Comparison of ENCODE assay signal across 28 cellular contexts in genomic region chr2:16331761-16332160, GRCh38.
"Had no signal": no experiment of that assay in that cellular context is flagged by ENCODE, and none has a peak within 500 bp of the region (broad histone marks: within the 10 kb centered on the region; RNA-seq: fewer than 3 reads in every experiment).

No MANE protein-coding gene starts in this region.

- H3K36me3 ChIP-seq: ascending aorta, breast epithelium had no signal

- H3K4me1 Mint-ChIP-seq: activated CD4-positive, alpha-beta memory T cell treated with anti-CD3 and anti-CD28 coated beads, Interleukin-2, amount 10 ng/mL, durations not matched to agents 7 days and 5 days; activated CD4-positive, alpha-beta T cell treated with anti-CD3 and anti-CD28 coated beads for 36 hours; activated CD4-positive, alpha-beta T cell treated with anti-CD3 and anti-CD28 coated beads, Interleukin-2, amount 10 ng/mL, durations not matched to agents 7 days and 5 days; activated naive CD4-positive, alpha-beta T cell treated with anti-CD3 and anti-CD28 coated beads, Interleukin-2, amount 10 ng/mL, durations not matched to agents 7 days and 5 days; activated naive CD8-positive, alpha-beta T cell treated with anti-CD3 and anti-CD28 coated beads, Interleukin-2, amount 10 ng/mL, durations not matched to agents 7 days and 5 days; central memory CD8-positive, alpha-beta T cell had no signal

- H3K4me3 ChIP-seq: ascending aorta, breast epithelium, coronary artery, dorsolateral prefrontal cortex had no signal

- H3K27me3 ChIP-seq: ascending aorta, breast epithelium had no signal

- H3K27me3 Mint-ChIP-seq: activated CD4-positive, alpha-beta memory T cell treated with anti-CD3 and anti-CD28 coated beads, Interleukin-2, amount 10 ng/mL, durations not matched to agents 7 days and 5 days; activated CD4-positive, alpha-beta T cell treated with anti-CD3 and anti-CD28 coated beads, Interleukin-2, amount 10 ng/mL, durations not matched to agents 7 days and 5 days; activated naive CD4-positive, alpha-beta T cell treated with anti-CD3 and anti-CD28 coated beads, Interleukin-2, amount 10 ng/mL, durations not matched to agents 7 days and 5 days; activated naive CD8-positive, alpha-beta T cell treated with anti-CD3 and anti-CD28 coated beads, Interleukin-2, amount 10 ng/mL, durations not matched to agents 7 days and 5 days; central memory CD8-positive, alpha-beta T cell; dendritic cell treated with granulocyte-macrophage colony-stimulating factor and Interleukin-4, amounts not matched to agents 40 ng/mL and 50 ng/mL, for 4 days had no signal

- ATAC-seq: activated CD4-positive, alpha-beta T cell treated with anti-CD3 and anti-CD28 coated beads for 36 hours; activated naive CD4-positive, alpha-beta T cell treated with anti-CD3 and anti-CD28 coated beads, Interleukin-2, amount 50 U/mL, for 72 hours; esophagus mucosa had no signal

- H3K9me3 ChIP-seq: ascending aorta, breast epithelium had no signal

- H3K4me1 ChIP-seq: ascending aorta, breast epithelium had no signal

- H3K36me3 Mint-ChIP-seq: activated naive CD4-positive, alpha-beta T cell treated with anti-CD3 and anti-CD28 coated beads, Interleukin-2, amount 10 ng/mL, durations not matched to agents 7 days and 5 days; activated naive CD4-positive, alpha-beta T cell treated with anti-CD3 and anti-CD28 coated beads, Interleukin-2, amount 50 U/mL, for 72 hours; activated naive CD8-positive, alpha-beta T cell treated with anti-CD3 and anti-CD28 coated beads, Interleukin-2, amount 10 ng/mL, durations not matched to agents 7 days and 5 days; brain had no signal

- DNase-seq: activated CD4-positive, alpha-beta memory T cell treated with anti-CD3 and anti-CD28 coated beads, Interleukin-2, amount 10 ng/mL, durations not matched to agents 7 days and 5 days; activated CD4-positive, alpha-beta T cell treated with anti-CD3 and anti-CD28 coated beads for 36 hours; activated CD4-positive, alpha-beta T cell treated with anti-CD3 and anti-CD28 coated beads, Interleukin-2, amount 10 ng/mL, durations not matched to agents 7 days and 5 days; activated CD4-positive, alpha-beta T cell treated with anti-CD3 and anti-CD28 coated beads, Interleukin-2, amount 50 U/mL, for 4 hours; activated CD4-positive, CD25-positive, alpha-beta regulatory T cell; activated CD4-positive, CD25-positive, alpha-beta regulatory T cell treated with anti-CD3 and anti-CD28 coated beads, Interleukin-2, amount 50 U/mL, for 72 hours; activated CD8-positive, alpha-beta memory T cell treated with anti-CD3 and anti-CD28 coated beads for 24 hours; activated gamma-delta T cell; activated naive CD4-positive, alpha-beta T cell; activated naive CD4-positive, alpha-beta T cell treated with anti-CD3 and anti-CD28 coated beads, Interleukin-2, amount 10 ng/mL, durations not matched to agents 7 days and 5 days; activated naive CD8-positive, alpha-beta T cell treated with anti-CD3 and anti-CD28 coated beads, Interleukin-2, amount 10 ng/mL, durations not matched to agents 7 days and 5 days; activated T-cell treated with anti-CD3 and anti-CD28 coated beads, Interleukin-2, amount 50 U/mL, for 1 hour; activated T-cell treated with anti-CD3 and anti-CD28 coated beads, Interleukin-2, amount 50 U/mL, for 48 hours; dorsolateral prefrontal cortex; effector memory CD4-positive, alpha-beta T cell; endodermal cell; foreskin fibroblast; T-helper 2 cell had no signal

- H3K27ac ChIP-seq: ascending aorta, coronary artery, dorsolateral prefrontal cortex had no signal

- H3K27ac Mint-ChIP-seq: activated CD4-positive, alpha-beta memory T cell treated with anti-CD3 and anti-CD28 coated beads, Interleukin-2, amount 10 ng/mL, durations not matched to agents 7 days and 5 days; activated CD4-positive, alpha-beta T cell treated with anti-CD3 and anti-CD28 coated beads for 36 hours; activated CD4-positive, alpha-beta T cell treated with anti-CD3 and anti-CD28 coated beads, Interleukin-2, amount 10 ng/mL, durations not matched to agents 7 days and 5 days; activated naive CD4-positive, alpha-beta T cell treated with anti-CD3 and anti-CD28 coated beads, Interleukin-2, amount 10 ng/mL, durations not matched to agents 7 days and 5 days; activated naive CD4-positive, alpha-beta T cell treated with anti-CD3 and anti-CD28 coated beads, Interleukin-2, amount 50 U/mL, for 72 hours; activated naive CD8-positive, alpha-beta T cell treated with anti-CD3 and anti-CD28 coated beads, Interleukin-2, amount 10 ng/mL, durations not matched to agents 7 days and 5 days; activated T-helper 1 cell treated with anti-CD3 and anti-CD28 coated beads, Interleukin-12 subunit alpha, Interleukin-12 subunit beta, Interleukin-2, Interleukin-4 antibody, amounts not matched to agents 30 ng/mL and 10 ng/mL and 1 ng/mL, durations not matched to agents 14 hours and 24 hours and 36 hours; dendritic cell treated with granulocyte-macrophage colony-stimulating factor and Interleukin-4, amounts not matched to agents 40 ng/mL and 50 ng/mL, for 4 days; endodermal cell had no signal

- FAIRE-seq: frontal cortex had no signal

- H3K9me3 Mint-ChIP-seq: activated CD4-positive, alpha-beta memory T cell treated with anti-CD3 and anti-CD28 coated beads, Interleukin-2, amount 10 ng/mL, durations not matched to agents 7 days and 5 days; activated CD4-positive, alpha-beta T cell treated with anti-CD3 and anti-CD28 coated beads, Interleukin-2, amount 10 ng/mL, durations not matched to agents 7 days and 5 days; activated naive CD4-positive, alpha-beta T cell treated with anti-CD3 and anti-CD28 coated beads, Interleukin-2, amount 10 ng/mL, durations not matched to agents 7 days and 5 days; activated naive CD4-positive, alpha-beta T cell treated with anti-CD3 and anti-CD28 coated beads, Interleukin-2, amount 50 U/mL, for 72 hours; activated naive CD8-positive, alpha-beta T cell treated with anti-CD3 and anti-CD28 coated beads, Interleukin-2, amount 10 ng/mL, durations not matched to agents 7 days and 5 days; activated T-helper 1 cell treated with anti-CD3 and anti-CD28 coated beads, Interleukin-12 subunit alpha, Interleukin-12 subunit beta, Interleukin-2, Interleukin-4 antibody, amounts not matched to agents 30 ng/mL and 10 ng/mL and 1 ng/mL, durations not matched to agents 14 hours and 24 hours and 36 hours; dendritic cell treated with granulocyte-macrophage colony-stimulating factor and Interleukin-4, amounts not matched to agents 40 ng/mL and 50 ng/mL, for 4 days; endodermal cell had no signal

- H3K4me3 Mint-ChIP-seq: activated CD4-positive, alpha-beta memory T cell treated with anti-CD3 and anti-CD28 coated beads, Interleukin-2, amount 10 ng/mL, durations not matched to agents 7 days and 5 days; activated CD4-positive, alpha-beta T cell treated with anti-CD3 and anti-CD28 coated beads for 36 hours; activated CD4-positive, alpha-beta T cell treated with anti-CD3 and anti-CD28 coated beads, Interleukin-2, amount 10 ng/mL, durations not matched to agents 7 days and 5 days; activated naive CD4-positive, alpha-beta T cell treated with anti-CD3 and anti-CD28 coated beads, Interleukin-2, amount 10 ng/mL, durations not matched to agents 7 days and 5 days; activated naive CD8-positive, alpha-beta T cell treated with anti-CD3 and anti-CD28 coated beads, Interleukin-2, amount 10 ng/mL, durations not matched to agents 7 days and 5 days; activated T-helper 1 cell treated with anti-CD3 and anti-CD28 coated beads, Interleukin-12 subunit alpha, Interleukin-12 subunit beta, Interleukin-2, Interleukin-4 antibody, amounts not matched to agents 30 ng/mL and 10 ng/mL and 1 ng/mL, durations not matched to agents 14 hours and 24 hours and 36 hours; central memory CD8-positive, alpha-beta T cell; dendritic cell treated with granulocyte-macrophage colony-stimulating factor and Interleukin-4, amounts not matched to agents 40 ng/mL and 50 ng/mL, for 4 days; endodermal cell had no signal
